2 cellular contexts compared by ENCODE assay signal in genomic region chr5:159928122-159928960, GRCh38.
TF ChIP-seq lines count a peak whose summit lies in the region.

No MANE protein-coding gene starts in this region.

TF ChIP-seq in H1, 55 proteins besides CTCF, POLR2A, EP300 and RAD21 (continued from another document):
- TF ChIP-seq PHF8 (conservative IDR thresholded peaks at IDR 0.05; ENCODE audit: low read depth, low read length) (no peak), TEAD4 (IDR thresholded peaks at IDR 0.05; ENCODE audit: low read depth, low read length) (no peak), CREB1 (IDR thresholded peaks at IDR 0.05) (no peak), TAF1 (IDR thresholded peaks at IDR 0.05; ENCODE audit: low read depth, low read length) (no peak), SP1 (IDR thresholded peaks at IDR 0.05; ENCODE audit: low read depth, low read length) (no peak), RXRA (IDR thresholded peaks at IDR 0.05; ENCODE audit: insufficient read depth, low read depth, low read length) (no peak), SUZ12 (IDR thresholded peaks at IDR 0.05; ENCODE audit: low read length) (no peak), JUN (IDR thresholded peaks at IDR 0.05; ENCODE audit: low read depth, low read length) (no peak), TAF7 (optimal IDR thresholded peaks at IDR 0.05; ENCODE audit: borderline replicate concordance, low read depth, low read length) (no peak), CHD1 (IDR thresholded peaks at IDR 0.05; ENCODE audit: low read depth, low read length) (no peak), HDAC6 (IDR thresholded peaks at IDR 0.05; ENCODE audit: low read depth, low read length) (no peak), TBP (IDR thresholded peaks at IDR 0.05; ENCODE audit: low read depth, low read length) (no peak), BACH1 (IDR thresholded peaks at IDR 0.05; ENCODE audit: low read length) (no peak), FOSL1 (IDR thresholded peaks at IDR 0.05; ENCODE audit: insufficient read depth, low read depth, low read length) (no peak)

TF ChIP-seq in GM12891, 5 proteins besides CTCF, POLR2A, EP300 and RAD21 (continued from another document):
- TF ChIP-seq PAX5 (IDR thresholded peaks at IDR 0.05; ENCODE audit: insufficient read depth, low read length, severe bottlenecking), result no peak
- TF ChIP-seq TAF1 (IDR thresholded peaks at IDR 0.05; ENCODE audit: low read depth, low read length), result no peak
- TF ChIP-seq POU2F2 (IDR thresholded peaks at IDR 0.05; ENCODE audit: low read depth, low read length), result no peak
TF ChIP-seq in GM12891: peak in this region for 0.
